Comparison of ENCODE assay signal across 17 cellular contexts in the genomic region with DNA sequence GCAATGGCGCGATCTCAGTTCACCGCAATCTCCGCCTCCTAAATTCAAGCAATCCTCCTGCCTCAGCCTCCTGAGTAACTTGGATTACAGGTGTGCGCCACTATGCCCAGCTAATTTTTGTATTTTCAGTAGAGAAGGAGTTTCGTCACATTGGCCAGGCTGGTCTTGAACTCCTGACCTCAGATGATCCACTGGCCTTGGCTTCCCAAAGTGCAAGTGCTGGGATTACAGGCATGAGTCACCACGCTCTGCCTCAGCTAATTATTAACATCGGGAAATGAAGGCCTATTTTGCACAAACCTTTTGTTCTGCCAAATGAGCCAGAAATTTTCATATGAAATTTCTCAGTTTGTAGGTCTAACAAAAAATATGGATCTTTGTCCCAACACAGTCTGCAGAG.
DNase-seq lines count a peak whose midpoint lies in the region; ATAC-seq, FAIRE-seq and TF ChIP-seq lines count a peak whose summit lies in the region.
"Had no signal": no experiment of that assay in that cellular context is flagged by ENCODE, and none has a peak within 500 bp of the region (broad histone marks: within the 10 kb centered on the region; RNA-seq: fewer than 3 reads in every experiment).

No MANE protein-coding gene starts in this region.

- H3K4me2 ChIP-seq in HCT116 (ENCODE audit: low read length), result peak overlapping the region; percentile 47
- H3K4me2 ChIP-seq in HepG2 (ENCODE audit: low read depth, low read length), result no peak overlapping the region
- H3K4me2 ChIP-seq: GM23338 had no signal

- H3K27ac ChIP-seq in HCT116 (ENCODE audit: low read depth, low read length) (peak overlapping the region; percentile 96), HepG2 (ENCODE audit: extremely low read length, insufficient read depth, low read length) (no peak overlapping the region), small intestine (ENCODE audit: low read depth in 1 of 2, low read length in 1 of 2) (no peak overlapping the region)

- peaks cover 0 to 8% of the 10 kb centered on the region in 2 experiments; a peak in 1 of 4 replicates for H3K36me3 ChIP-seq in HCT116 (ENCODE audit: control insufficient read depth in 1 of 2, insufficient read depth in 2 of 2, low read length in 2 of 2)
- no peaks in the 10 kb centered on the region for H3K36me3 ChIP-seq in HepG2 (replicated peaks in 1 of 2; ENCODE audit: control insufficient read depth in 1 of 2, insufficient read depth in 2 of 2, low read length in 2 of 2)
- no peaks in the 10 kb centered on the region for H3K36me3 ChIP-seq in small intestine (ENCODE audit: control insufficient read depth in 2 of 2, insufficient read depth in 2 of 2, low read length in 2 of 2)
- H3K36me3 ChIP-seq: BE2C had no signal

- in situ Hi-C loops in HepG2 (cut with HindIII; ENCODE audit: extremely low pct_ligation_motif_present, low pct_unique_long_range_greater_than_20kb), result no loop called here

- RAD21 ChIA-PET in HCT116 (lab: Charles Lee; ENCODE audit: low non-redundant PET in 1 of 2, low total read pairs in 2 of 2, uncharacterized antibody in 2 of 2, unreplicated experiment in 2 of 2), result no interaction called here

- no peaks in the 10 kb centered on the region for H3K9me3 ChIP-seq in HCT116 (ENCODE audit: control insufficient read depth in 1 of 2, insufficient read depth in 1 of 2, low read depth in 1 of 2, low read length in 2 of 2)
- no peaks in the 10 kb centered on the region for H3K9me3 ChIP-seq in HepG2 (ENCODE audit: low read length)
- H3K9me3 ChIP-seq in small intestine (ENCODE audit: control insufficient read depth, low read depth), result no peaks in the 10 kb centered on the region
- H3K9me3 ChIP-seq: BE2C, Caco-2 had no signal

- TF ChIP-seq RAD21 in HCT116 (IDR thresholded peaks at IDR 0.05; ENCODE audit: low read depth) (0 out of 2 replicates have a peak, but pooled peaks have one; percentile 10), HepG2 (CRISPR knock-in tag; IDR thresholded peaks at IDR 0.05) (no peak)

- TF ChIP-seq POLR2A in HCT116 (IDR thresholded peaks at IDR 0.05; ENCODE audit: borderline replicate concordance, extremely low read depth, insufficient read depth, insufficient read length) (no peak), HepG2 (IDR thresholded peaks at IDR 0.05; ENCODE audit: insufficient read depth in 1 of 2, low read depth in 2 of 2, low read length in 2 of 2) (no peak)

- POLR2A ChIA-PET in HCT116 (lab: Charles Lee) (interaction anchor here (1.6 kb wide), 1 partner anchor 12 kb away, joined by 5 read pairs; no protein-coding TSS in a partner anchor), HepG2 (lab: Yijun Ruan, JAX) (no interaction called here)

- H3K4me3 ChIP-seq in HCT116 (replicated peaks in 1 of 2; ENCODE audit: low read depth in 1 of 2, low read length in 2 of 2) (no peak overlapping the region), fibroblast of mammary gland (ENCODE audit: control insufficient read depth, low read depth, low read length) (no peak overlapping the region), HepG2 (replicated peaks in 1 of 3; ENCODE audit: insufficient read depth in 1 of 3, low read depth in 2 of 3, low read length in 3 of 3) (no peak overlapping the region), small intestine (ENCODE audit: low read depth in 1 of 2, low read length in 2 of 2) (no peak overlapping the region)
- H3K4me3 ChIP-seq: GM23338 had no signal

- DNase-seq in HCT116 (ENCODE audit: low read depth, low spot score), result no peak
- DNase-seq in fibroblast of mammary gland (ENCODE audit: low read depth), result peak; percentile 38
- DNase-seq in HepG2 (ENCODE audit: low spot score), result peak; percentile 49
- peak; percentile 12 for DNase-seq in small intestine
- DNase-seq in NCI-H128 (lab: John Stamatoyannopoulos, UW; ENCODE audit: unreplicated experiment), result no peak
- no peak for DNase-seq in anterior cingulate cortex (lab: John Stamatoyannopoulos, UW)
- DNase-seq: BE2C; C1 segment of cervical spinal cord; Caco-2; CD4-positive, alpha-beta T cell; HCEC 1CT; HFFc6 had no signal

- peak; percentile 74 for ATAC-seq in HCT116
- peak; percentile 63; the same call in 2 of the 3 replicates for ATAC-seq in HepG2
- no peak for ATAC-seq in GM18907 (IDR thresholded peaks at IDR 0.05; ENCODE audit: unreplicated experiment)
- ATAC-seq: GM23338 had no signal

- CTCF ChIA-PET in HCT116 (lab: Charles Lee) (no interaction called here), HepG2 (lab: Yijun Ruan, JAX; ENCODE audit: low intra/inter-chr PET ratio, low total read pairs) (no interaction called here)

- H3K9ac ChIP-seq in HCT116 (ENCODE audit: low read length), result peak overlapping the region; percentile 12; the same call in 1 of the 2 replicates
- no peak overlapping the region for H3K9ac ChIP-seq in HepG2 (ENCODE audit: insufficient read depth, low read depth, low read length)

- H2AFZ ChIP-seq in HCT116 (ENCODE audit: low read depth, low read length, poor library complexity, severe bottlenecking) (no peak overlapping the region), HepG2 (ENCODE audit: low read length) (no peak overlapping the region)
- H2AFZ ChIP-seq: GM23338 had no signal

- no TSS peak for BruUV-seq in HCT116 (replicated peaks; lab: Mats Ljungman, UMichigan)
- BruUV-seq in HepG2 (replicated peaks; lab: Mats Ljungman, UMichigan), result no TSS peak

- H3K79me2 ChIP-seq in HCT116 (ENCODE audit: insufficient read depth, low read length) (no peaks in the 10 kb centered on the region), HepG2 (ENCODE audit: insufficient read depth, low read length) (no peaks in the 10 kb centered on the region)

- H3K27me3 ChIP-seq in HCT116 (ENCODE audit: insufficient read depth, low read length) (no peaks in the 10 kb centered on the region), HepG2 (ENCODE audit: control insufficient read depth in 1 of 2, insufficient read depth in 2 of 2, low read length in 2 of 2) (no peaks in the 10 kb centered on the region), small intestine (ENCODE audit: control insufficient read depth in 2 of 2, insufficient read depth in 2 of 2, low read length in 2 of 2) (no peaks in the 10 kb centered on the region)
- H3K27me3 ChIP-seq: BE2C had no signal

- H4K20me1 ChIP-seq in HCT116 (ENCODE audit: insufficient read depth), result no peaks in the 10 kb centered on the region
- no peaks in the 10 kb centered on the region for H4K20me1 ChIP-seq in HepG2 (ENCODE audit: insufficient read depth, low read length)

- peaks cover 43 to 70% of the 10 kb centered on the region in 2 experiments for H3K4me1 ChIP-seq in HCT116 (ENCODE audit: control insufficient read depth in 1 of 2, insufficient read depth in 2 of 2, low read length in 2 of 2)
- peaks cover 10% of the 10 kb centered on the region for H3K4me1 ChIP-seq in HepG2 (ENCODE audit: insufficient read depth, low read length)
- H3K4me1 ChIP-seq in small intestine (ENCODE audit: control insufficient read depth in 2 of 2, insufficient read depth in 1 of 2, low read depth in 1 of 2, low read length in 1 of 2), result no peaks in the 10 kb centered on the region
- H3K4me1 ChIP-seq: BE2C, Caco-2 had no signal

- FAIRE-seq in HepG2 (lab: Jason Lieb, UNC), result peak; percentile 47
- no peak for FAIRE-seq in small intestine (lab: Jason Lieb, UNC)
- FAIRE-seq: D721Med, G401.6, GM12891 had no signal

- TF ChIP-seq EP300 in HepG2 (IDR thresholded peaks at IDR 0.05; ENCODE audit: low read depth in 2 of 2, low read length in 2 of 2), result no peak
- no peak for TF ChIP-seq EP300 in HepG2 (CRISPR knock-in tag; IDR thresholded peaks at IDR 0.05; ENCODE audit: borderline replicate concordance)

- H3K9me2 ChIP-seq in HCT116 (ENCODE audit: insufficient read depth), result no peaks in the 10 kb centered on the region

- 71% methylated on average over 8 of the region's 8 CpGs for WGBS in HepG2 (ENCODE audit: low lambda C conversion rate)
- WGBS in small intestine, 3 donors, result 81 to 93% (median 82%) methylated on average over 8 of the region's 8 CpGs

- no peak for TF ChIP-seq CTCF in HCT116 (IDR thresholded peaks at IDR 0.05 in 2 of 3, conservative IDR thresholded peaks at IDR 0.05 in 1 of 3; ENCODE audit: borderline replicate concordance in 1 of 3, insufficient read depth in 1 of 3, low read depth in 2 of 3, low read length in 2 of 3)
- no peak for TF ChIP-seq CTCF in fibroblast of mammary gland (conservative IDR thresholded peaks at IDR 0.05; ENCODE audit: control insufficient read depth, insufficient read depth, low read depth, low read length)
- no peak for TF ChIP-seq CTCF in HepG2 (CRISPR knock-in tag; IDR thresholded peaks at IDR 0.05)

- intact Hi-C loops in HCT116 (cut with micrococcal nuclease) (loop anchor here (10.0 kb wide), 1 partner anchor 321 kb away; no protein-coding TSS in a partner anchor), HepG2 (cut with micrococcal nuclease; ENCODE audit: unreplicated experiment) (no loop called here)

TF ChIP-seq in HCT116, 20 proteins besides CTCF, POLR2A, EP300 and RAD21 (continues in another document):
- TF ChIP-seq POLR2AphosphoS5 (IDR thresholded peaks at IDR 0.05; ENCODE audit: low read depth, low read length), result peak; percentile 44

Comparison
In these comparisons a context has a peak if more than half of its experiments do, and no peak if none do; other contexts are left out.
1. DNase-seq: peak in fibroblast of mammary gland (single experiment), HepG2 (single experiment) and small intestine (single experiment); none in HCT116 (single experiment), NCI-H128 (single experiment) and anterior cingulate cortex (0 of 58).
2. Of the 20 proteins assayed by ChIP-seq in both HepG2 and HCT116: peak only in HepG2: ATF3; only in HCT116: MAX, POLR2AphosphoS5, RAD21, SP1 and SRF; in both: CEBPB, FOSL1 and JUND; in neither: 11.